Comparison of ENCODE assay signal across 11 cellular contexts in the genomic region with DNA sequence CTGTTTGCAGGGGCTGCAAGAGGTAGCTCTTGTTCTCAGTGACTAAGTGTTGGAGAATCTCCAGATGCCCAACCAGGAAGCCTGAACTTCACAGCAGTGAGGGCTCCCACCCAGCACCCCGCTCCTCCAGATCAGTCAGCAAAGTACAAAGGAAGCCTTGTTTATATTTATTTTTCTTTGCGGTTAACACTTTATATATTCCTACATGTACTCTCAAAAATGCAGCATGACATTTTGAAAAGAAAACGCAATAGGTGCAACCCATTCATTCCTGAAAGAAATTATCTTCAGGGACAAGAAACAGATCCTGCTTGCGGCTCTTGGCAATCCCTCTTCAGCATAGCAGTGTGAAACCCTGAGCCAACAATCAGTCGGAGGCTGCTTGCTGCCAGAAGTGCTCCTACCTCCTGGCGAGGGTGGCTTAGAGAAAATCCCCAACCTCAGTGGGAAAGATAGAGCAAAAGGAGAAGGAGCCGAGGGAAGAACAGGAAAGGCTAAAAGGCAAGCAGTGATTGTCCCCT.
DNase-seq lines count a peak whose midpoint lies in the region; ATAC-seq, FAIRE-seq and TF ChIP-seq lines count a peak whose summit lies in the region.
"Had no signal": no experiment of that assay in that cellular context is flagged by ENCODE, and none has a peak within 500 bp of the region (broad histone marks: within the 10 kb centered on the region; RNA-seq: fewer than 3 reads in every experiment).

No MANE protein-coding gene starts in this region.

- no peak for TF ChIP-seq POLR2A in H54 (IDR thresholded peaks at IDR 0.05; ENCODE audit: low read depth, low read length)
- TF ChIP-seq POLR2A in gastroesophageal sphincter (IDR thresholded peaks at IDR 0.05): no peak

- intact Hi-C loops in sciatic nerve (cut with DNase I): no loop called here
- intact Hi-C loops in CD8-positive, alpha-beta T cell (cut with DNase I, micrococcal nuclease): loop anchor here in 1 of 2 experiments (5.0 kb wide), 1 partner anchor 91 kb away; no protein-coding TSS in a partner anchor

- H3K36me3 Mint-ChIP-seq in CD8-positive, alpha-beta T cell: no peaks in the 10 kb centered on the region

- no peak overlapping the region for H3K4me3 ChIP-seq in gastroesophageal sphincter
- H3K4me3 ChIP-seq in CD8-positive, alpha-beta T cell (ENCODE audit: low read depth, low read length): no peak overlapping the region

- TF ChIP-seq CTCF in gastroesophageal sphincter (IDR thresholded peaks at IDR 0.05): no peak
- no peak for TF ChIP-seq CTCF in CD8-positive, alpha-beta T cell (IDR thresholded peaks at IDR 0.05)

- no peak for TF ChIP-seq EP300 in gastroesophageal sphincter (IDR thresholded peaks at IDR 0.05)

- WGBS in gastroesophageal sphincter (ENCODE audit: low coverage in 1 of 2), 2 donors: 10 to 14% methylated on average over 4 to 5 of the region's 7 CpGs

- H3K9me3 ChIP-seq in gastroesophageal sphincter: no peaks in the 10 kb centered on the region
- no peaks in the 10 kb centered on the region for H3K9me3 ChIP-seq in CD8-positive, alpha-beta T cell (ENCODE audit: low read length)

- POLR2A ChIA-PET in CD8-positive, alpha-beta T cell (lab: Charles Lee): no interaction called here

- peak; percentile 68 for ATAC-seq in gastroesophageal sphincter
- ATAC-seq in sciatic nerve: peak; percentile 50
- ATAC-seq in GM19395 (IDR thresholded peaks at IDR 0.05; ENCODE audit: unreplicated experiment): no peak
- no peak for ATAC-seq in CD8-positive, alpha-beta T cell
- no peak for ATAC-seq in GM18868 (IDR thresholded peaks at IDR 0.05; ENCODE audit: unreplicated experiment)

- no peaks in the 10 kb centered on the region for H3K4me1 Mint-ChIP-seq in CD8-positive, alpha-beta T cell (ENCODE audit: low read depth)

- peak; percentile 35 for DNase-seq in H54 (ENCODE audit: insufficient read length, low spot score)
- peak; percentile 44 for DNase-seq in SK-N-DZ (ENCODE audit: low spot score)
- no peak for DNase-seq in sciatic nerve (ENCODE audit: low spot score)
- no peak for DNase-seq in CD8-positive, alpha-beta T cell
- no peak for DNase-seq in GM19239 (ENCODE audit: insufficient read length, low spot score)
- DNase-seq: activated CD4-positive, alpha-beta T cell treated with anti-CD3 and anti-CD28 coated beads, Interleukin-2, amount 50 U/mL, for 4 hours had no signal

- peaks cover 10 to 86% (median 12%) of the 10 kb centered on the region in 3 donors for H3K4me1 ChIP-seq in gastroesophageal sphincter
- no peaks in the 10 kb centered on the region for H3K4me1 ChIP-seq in CD8-positive, alpha-beta T cell (ENCODE audit: insufficient read depth, low read length)

- peak overlapping the region; percentile 52 to 76 (median 66) for H3K27ac ChIP-seq in gastroesophageal sphincter
- no peak overlapping the region for H3K27ac ChIP-seq in CD8-positive, alpha-beta T cell (ENCODE audit: low read depth, low read length)
- H3K27ac ChIP-seq: KMS-11 had no signal

- H3K27ac Mint-ChIP-seq in CD8-positive, alpha-beta T cell: no peak overlapping the region
- H3K27ac Mint-ChIP-seq: progenitor cell of endocrine pancreas had no signal

- H3K4me3 Mint-ChIP-seq in CD8-positive, alpha-beta T cell: no peak overlapping the region

- H3K27me3 ChIP-seq in gastroesophageal sphincter: no peaks in the 10 kb centered on the region
- H3K27me3 ChIP-seq in CD8-positive, alpha-beta T cell (ENCODE audit: insufficient read depth, low read length): no peaks in the 10 kb centered on the region

- FAIRE-seq in H54 (lab: Jason Lieb, UNC) (peak; percentile 72), GM19239 (lab: Jason Lieb, UNC) (no peak)

- H3K36me3 ChIP-seq in gastroesophageal sphincter: no peaks in the 10 kb centered on the region
- H3K36me3 ChIP-seq in CD8-positive, alpha-beta T cell (ENCODE audit: insufficient read depth, low read length): no peaks in the 10 kb centered on the region

- no peaks in the 10 kb centered on the region for H3K9me3 Mint-ChIP-seq in CD8-positive, alpha-beta T cell

- H3K27me3 Mint-ChIP-seq in CD8-positive, alpha-beta T cell (ENCODE audit: low read depth): peaks cover 8% of the 10 kb centered on the region

- CTCF ChIA-PET in CD8-positive, alpha-beta T cell (lab: Charles Lee): no interaction called here

Comparison
In these comparisons a context has a peak if more than half of its experiments do, and no peak if none do; other contexts are left out.
1. DNase-seq: peak in H54 (single experiment) and SK-N-DZ (single experiment); none in sciatic nerve (single experiment), CD8-positive, alpha-beta T cell (0 of 7) and GM19239 (single experiment).
2. ATAC-seq: peak in gastroesophageal sphincter (single experiment) and sciatic nerve (single experiment); none in GM19395 (single experiment), CD8-positive, alpha-beta T cell (single experiment) and GM18868 (single experiment).